15 cellular contexts compared by ENCODE assay signal in the genomic region with DNA sequence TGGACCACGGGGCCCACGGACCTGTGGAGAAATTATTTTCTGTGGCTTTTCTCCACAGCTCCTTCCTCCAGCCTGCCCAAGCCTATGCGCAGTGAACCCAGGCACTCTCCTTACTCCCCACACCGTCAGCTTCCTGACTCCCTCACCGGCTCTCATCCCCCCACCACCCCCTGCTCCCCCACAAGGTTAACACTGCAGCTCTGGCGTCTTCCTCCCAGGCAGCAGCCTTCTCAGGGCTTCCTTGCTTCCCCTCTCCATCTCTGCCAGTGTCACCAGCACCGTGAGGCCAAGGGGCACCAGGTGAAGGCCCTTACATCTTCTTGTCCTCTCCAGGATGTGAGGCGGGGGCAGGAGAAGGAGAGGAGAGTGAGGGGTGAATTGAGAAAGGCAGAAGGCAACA.
A peak's percentile ranks its signal among the peaks of the same experiment; 100 is the strongest.
DNase-seq lines count a peak whose midpoint lies in the region; ATAC-seq, FAIRE-seq and TF ChIP-seq lines count a peak whose summit lies in the region.
"Had no signal": no experiment of that assay in that cellular context is flagged by ENCODE, and none has a peak within 500 bp of the region (broad histone marks: within the 10 kb centered on the region; RNA-seq: fewer than 3 reads in every experiment).

No MANE protein-coding gene starts in this region.

- intact Hi-C loops in activated CD8-positive, alpha-beta T cell treated with anti-CD3 and anti-CD28 coated beads for 36 hours (cut with micrococcal nuclease), result no loop called here
- intact Hi-C loops in OCI-LY7 (cut with micrococcal nuclease; ENCODE audit: unreplicated experiment) (no loop called here), kidney (cut with DNase I) (no loop called here)

- no peak overlapping the region for H2AFZ ChIP-seq in OCI-LY7 (ENCODE audit: low read length)

- H3K27me3 Mint-ChIP-seq in activated CD8-positive, alpha-beta T cell treated with anti-CD3 and anti-CD28 coated beads for 36 hours, result peaks cover 17% of the 10 kb centered on the region
- peaks cover 38% of the 10 kb centered on the region for H3K27me3 Mint-ChIP-seq in activated CD8-positive, alpha-beta T cell treated with anti-CD3 and anti-CD28 coated beads, Interleukin-2, amount 10 ng/mL, durations not matched to agents 7 days and 5 days (ENCODE audit: low read depth)

- H3K9me3 Mint-ChIP-seq in activated CD8-positive, alpha-beta T cell treated with anti-CD3 and anti-CD28 coated beads for 36 hours, result no peaks in the 10 kb centered on the region
- no peaks in the 10 kb centered on the region for H3K9me3 Mint-ChIP-seq in activated CD8-positive, alpha-beta T cell treated with anti-CD3 and anti-CD28 coated beads, Interleukin-2, amount 10 ng/mL, durations not matched to agents 7 days and 5 days (ENCODE audit: insufficient read depth)

- no peaks in the 10 kb centered on the region for H4K20me1 ChIP-seq in OCI-LY7 (ENCODE audit: insufficient read depth, low read length)

- H3K9me2 ChIP-seq in OCI-LY7 (ENCODE audit: insufficient read depth, low read length), result no peaks in the 10 kb centered on the region

- no peaks in the 10 kb centered on the region for H3K36me3 ChIP-seq in OCI-LY7 (ENCODE audit: insufficient read depth, low read length)
- H3K36me3 ChIP-seq in kidney (ENCODE audit: control insufficient read depth in 1 of 2, insufficient read depth in 2 of 2, low read length in 2 of 2), result no peaks in the 10 kb centered on the region
- no peaks in the 10 kb centered on the region for H3K36me3 ChIP-seq in skeletal muscle tissue (ENCODE audit: control insufficient read depth in 3 of 3, insufficient read depth in 3 of 3, low read length in 3 of 3)

- H3K9me3 ChIP-seq in OCI-LY7 (ENCODE audit: low read length) (no peaks in the 10 kb centered on the region), kidney (ENCODE audit: control insufficient read depth in 1 of 2, low read length in 2 of 2) (no peaks in the 10 kb centered on the region), skeletal muscle tissue (ENCODE audit: control insufficient read depth in 3 of 3, low read length in 3 of 3) (no peaks in the 10 kb centered on the region)

- H3K4me1 Mint-ChIP-seq in activated CD8-positive, alpha-beta T cell treated with anti-CD3 and anti-CD28 coated beads for 36 hours (ENCODE audit: low read depth), result peaks cover 55% of the 10 kb centered on the region
- peaks cover 42% of the 10 kb centered on the region for H3K4me1 Mint-ChIP-seq in activated CD8-positive, alpha-beta T cell treated with anti-CD3 and anti-CD28 coated beads, Interleukin-2, amount 10 ng/mL, durations not matched to agents 7 days and 5 days (ENCODE audit: low read depth)

- no peak for DNase-seq in activated CD8-positive, alpha-beta T cell treated with anti-CD3 and anti-CD28 coated beads for 36 hours
- DNase-seq in activated CD8-positive, alpha-beta T cell treated with anti-CD3 and anti-CD28 coated beads, Interleukin-2, amount 10 ng/mL, durations not matched to agents 7 days and 5 days, result no peak
- DNase-seq in OCI-LY7 (ENCODE audit: low spot score) (no peak), kidney (peak; percentile 64), epidermal melanocyte (ENCODE audit: insufficient read length, low spot score) (no peak), glomerular visceral epithelial cell (ENCODE audit: extremely low spot score) (no peak), AG08395 (ENCODE audit: low spot score) (no peak)
- DNase-seq: NCI-H187 treated with DMSO at 0.1 percent for 48 hours, NCI-H2171, NCI-H774, SHP77 treated with DMSO at 0.1 percent for 48 hours had no signal

- CTCF ChIA-PET in activated CD8-positive, alpha-beta T cell treated with anti-CD3 and anti-CD28 coated beads for 36 hours (lab: Charles Lee), result no interaction called here
- CTCF ChIA-PET in activated CD8-positive, alpha-beta T cell treated with anti-CD3 and anti-CD28 coated beads, Interleukin-2, amount 10 ng/mL, durations not matched to agents 7 days and 5 days (lab: Charles Lee), result no interaction called here
- CTCF ChIA-PET in OCI-LY7 (lab: Charles Lee; ENCODE audit: unreplicated experiment), result interaction anchor here (0.6 kb wide), 1 partner anchor 283 kb away, joined by 3 read pairs; no protein-coding TSS in a partner anchor

- ATAC-seq in activated CD8-positive, alpha-beta T cell treated with anti-CD3 and anti-CD28 coated beads for 36 hours, result peak; percentile 3
- ATAC-seq in activated CD8-positive, alpha-beta T cell treated with anti-CD3 and anti-CD28 coated beads, Interleukin-2, amount 10 ng/mL, durations not matched to agents 7 days and 5 days, result no peak

- H3K9ac ChIP-seq in kidney (ENCODE audit: low read length in 2 of 2) (no peak overlapping the region), skeletal muscle tissue (ENCODE audit: low read depth in 1 of 3, low read length in 3 of 3) (no peak overlapping the region)

- H3K27me3 ChIP-seq in skeletal muscle tissue (ENCODE audit: control insufficient read depth in 3 of 3, insufficient read depth in 3 of 3, low read length in 3 of 3), result no peaks in the 10 kb centered on the region

- H3K27ac Mint-ChIP-seq in activated CD8-positive, alpha-beta T cell treated with anti-CD3 and anti-CD28 coated beads for 36 hours, result no peak overlapping the region
- no peak overlapping the region for H3K27ac Mint-ChIP-seq in activated CD8-positive, alpha-beta T cell treated with anti-CD3 and anti-CD28 coated beads, Interleukin-2, amount 10 ng/mL, durations not matched to agents 7 days and 5 days

- H3K4me3 Mint-ChIP-seq in activated CD8-positive, alpha-beta T cell treated with anti-CD3 and anti-CD28 coated beads for 36 hours, result no peak overlapping the region
- H3K4me3 Mint-ChIP-seq in activated CD8-positive, alpha-beta T cell treated with anti-CD3 and anti-CD28 coated beads, Interleukin-2, amount 10 ng/mL, durations not matched to agents 7 days and 5 days, result no peak overlapping the region

- no peak overlapping the region for H3K4me2 ChIP-seq in OCI-LY7 (ENCODE audit: low read length)

- POLR2A ChIA-PET in activated CD8-positive, alpha-beta T cell treated with anti-CD3 and anti-CD28 coated beads for 36 hours (lab: Charles Lee), result no interaction called here
- POLR2A ChIA-PET in activated CD8-positive, alpha-beta T cell treated with anti-CD3 and anti-CD28 coated beads, Interleukin-2, amount 10 ng/mL, durations not matched to agents 7 days and 5 days (lab: Charles Lee), result no interaction called here
- POLR2A ChIA-PET in OCI-LY7 (lab: Charles Lee), result interaction anchor here (1.0 kb wide), 1 partner anchor 114 kb away, joined by 3 read pairs; no protein-coding TSS in a partner anchor

- no peaks in the 10 kb centered on the region for H3K79me2 ChIP-seq in OCI-LY7 (ENCODE audit: insufficient read depth, low read depth, low read length)

- no peaks in the 10 kb centered on the region for H3K36me3 Mint-ChIP-seq in activated CD8-positive, alpha-beta T cell treated with anti-CD3 and anti-CD28 coated beads for 36 hours (ENCODE audit: low read depth)
- H3K36me3 Mint-ChIP-seq in activated CD8-positive, alpha-beta T cell treated with anti-CD3 and anti-CD28 coated beads, Interleukin-2, amount 10 ng/mL, durations not matched to agents 7 days and 5 days (ENCODE audit: low read depth), result no peaks in the 10 kb centered on the region

- H3K27ac ChIP-seq in OCI-LY7 (ENCODE audit: low read depth, low read length, poor library complexity, severe bottlenecking) (no peak overlapping the region), kidney (ENCODE audit: low read depth in 2 of 2, low read length in 2 of 2) (no peak overlapping the region), skeletal muscle tissue (ENCODE audit: low read depth, low read length) (peak overlapping the region; percentile 52)
- H3K27ac ChIP-seq: 22Rv1, C4-2B had no signal

- TF ChIP-seq CTCF in activated CD8-positive, alpha-beta T cell treated with anti-CD3 and anti-CD28 coated beads for 36 hours (IDR thresholded peaks at IDR 0.05), result no peak
- TF ChIP-seq CTCF in OCI-LY7 (conservative IDR thresholded peaks at IDR 0.05; ENCODE audit: low read length), result 0 out of 2 replicates have a peak, but pooled peaks have one; percentile 4
- no peak for TF ChIP-seq CTCF in kidney (IDR thresholded peaks at IDR 0.05; ENCODE audit: borderline replicate concordance, extremely low read depth, insufficient read depth)

- BruUV-seq in OCI-LY7 (replicated peaks; lab: Mats Ljungman, UMichigan), result no TSS peak

- H3K4me3 ChIP-seq in OCI-LY7 (ENCODE audit: low read depth, low read length, poor library complexity, severe bottlenecking) (no peak overlapping the region), kidney (ENCODE audit: low read length in 2 of 2) (no peak overlapping the region), skeletal muscle tissue (ENCODE audit: low read length in 3 of 3) (no peak overlapping the region)

- H3K4me1 ChIP-seq in OCI-LY7 (ENCODE audit: insufficient read depth, low read length, poor library complexity, severe bottlenecking), result peaks cover 47% of the 10 kb centered on the region
- peaks cover 47 to 51% of the 10 kb centered on the region in 2 donors for H3K4me1 ChIP-seq in kidney (ENCODE audit: control insufficient read depth in 1 of 2, insufficient read depth in 1 of 2, low read depth in 1 of 2, low read length in 2 of 2)
- H3K4me1 ChIP-seq in skeletal muscle tissue (ENCODE audit: control insufficient read depth in 3 of 3, insufficient read depth in 3 of 3, low read length in 3 of 3), result peaks cover 52 to 70% (median 59%) of the 10 kb centered on the region in 3 donors

- FAIRE-seq in kidney (lab: Jason Lieb, UNC), result no peak
- FAIRE-seq: GM18507 had no signal
